ENCODE assay signal across 1 cellular context in genomic region chr1:200483491-200484143, GRCh38.
A peak's percentile ranks its signal among the peaks of the same experiment; 100 is the strongest.
TF ChIP-seq lines count a peak whose summit lies in the region.

No MANE protein-coding gene starts in this region.

TF ChIP-seq in HepG2, 621 proteins besides CTCF, POLR2A, EP300 and RAD21 (continued from another document):
- TF ChIP-seq, protein P1, sequence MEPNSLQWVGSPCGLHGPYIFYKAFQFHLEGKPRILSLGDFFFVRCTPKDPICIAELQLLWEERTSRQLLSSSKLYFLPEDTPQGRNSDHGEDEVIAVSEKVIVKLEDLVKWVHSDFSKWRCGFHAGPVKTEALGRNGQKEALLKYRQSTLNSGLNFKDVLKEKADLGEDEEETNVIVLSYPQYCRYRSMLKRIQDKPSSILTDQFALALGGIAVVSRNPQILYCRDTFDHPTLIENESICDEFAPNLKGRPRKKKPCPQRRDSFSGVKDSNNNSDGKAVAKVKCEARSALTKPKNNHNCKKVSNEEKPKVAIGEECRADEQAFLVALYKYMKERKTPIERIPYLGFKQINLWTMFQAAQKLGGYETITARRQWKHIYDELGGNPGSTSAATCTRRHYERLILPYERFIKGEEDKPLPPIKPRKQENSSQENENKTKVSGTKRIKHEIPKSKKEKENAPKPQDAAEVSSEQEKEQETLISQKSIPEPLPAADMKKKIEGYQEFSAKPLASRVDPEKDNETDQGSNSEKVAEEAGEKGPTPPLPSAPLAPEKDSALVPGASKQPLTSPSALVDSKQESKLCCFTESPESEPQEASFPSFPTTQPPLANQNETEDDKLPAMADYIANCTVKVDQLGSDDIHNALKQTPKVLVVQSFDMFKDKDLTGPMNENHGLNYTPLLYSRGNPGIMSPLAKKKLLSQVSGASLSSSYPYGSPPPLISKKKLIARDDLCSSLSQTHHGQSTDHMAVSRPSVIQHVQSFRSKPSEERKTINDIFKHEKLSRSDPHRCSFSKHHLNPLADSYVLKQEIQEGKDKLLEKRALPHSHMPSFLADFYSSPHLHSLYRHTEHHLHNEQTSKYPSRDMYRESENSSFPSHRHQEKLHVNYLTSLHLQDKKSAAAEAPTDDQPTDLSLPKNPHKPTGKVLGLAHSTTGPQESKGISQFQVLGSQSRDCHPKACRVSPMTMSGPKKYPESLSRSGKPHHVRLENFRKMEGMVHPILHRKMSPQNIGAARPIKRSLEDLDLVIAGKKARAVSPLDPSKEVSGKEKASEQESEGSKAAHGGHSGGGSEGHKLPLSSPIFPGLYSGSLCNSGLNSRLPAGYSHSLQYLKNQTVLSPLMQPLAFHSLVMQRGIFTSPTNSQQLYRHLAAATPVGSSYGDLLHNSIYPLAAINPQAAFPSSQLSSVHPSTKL (CRISPR knock-in tag; IDR thresholded peaks at IDR 0.05) = 0 out of 2 replicates have a peak, but pooled peaks have one; percentile 18
- TF ChIP-seq CBX2 (IDR thresholded peaks at IDR 0.05; ENCODE audit: low read depth, low read length) = no peak
- no peak for TF ChIP-seq CBX2 (CRISPR knock-in tag; IDR thresholded peaks at IDR 0.05; ENCODE audit: low read depth)
- TF ChIP-seq HOXA5 (CRISPR knock-in tag; IDR thresholded peaks at IDR 0.05) = no peak
- TF ChIP-seq NPAS2 (CRISPR knock-in tag; IDR thresholded peaks at IDR 0.05; ENCODE audit: borderline replicate concordance) = no peak
- TF ChIP-seq ZNF788 (CRISPR knock-in tag; IDR thresholded peaks at IDR 0.05; ENCODE audit: borderline replicate concordance) = no peak
- TF ChIP-seq AHDC1 (CRISPR knock-in tag; IDR thresholded peaks at IDR 0.05; ENCODE audit: borderline replicate concordance) = no peak
- no peak for TF ChIP-seq ZNF589 (CRISPR knock-in tag; conservative IDR thresholded peaks at IDR 0.05)
- TF ChIP-seq ZNF468 (CRISPR knock-in tag; IDR thresholded peaks at IDR 0.05) = no peak
- TF ChIP-seq FLYWCH1 (CRISPR knock-in tag; IDR thresholded peaks at IDR 0.05) = no peak
- TF ChIP-seq AKNA (CRISPR knock-in tag; IDR thresholded peaks at IDR 0.05; ENCODE audit: borderline replicate concordance) = no peak
- TF ChIP-seq GPN1 (CRISPR knock-in tag; IDR thresholded peaks at IDR 0.05; ENCODE audit: borderline replicate concordance) = no peak
- TF ChIP-seq NCOA1 (CRISPR knock-in tag; IDR thresholded peaks at IDR 0.05) = no peak
- no peak for TF ChIP-seq KDM3A (CRISPR knock-in tag; IDR thresholded peaks at IDR 0.05; ENCODE audit: low read depth)
- TF ChIP-seq TMF1 (CRISPR knock-in tag; IDR thresholded peaks at IDR 0.05; ENCODE audit: low read depth) = no peak
- TF ChIP-seq, protein P2, sequence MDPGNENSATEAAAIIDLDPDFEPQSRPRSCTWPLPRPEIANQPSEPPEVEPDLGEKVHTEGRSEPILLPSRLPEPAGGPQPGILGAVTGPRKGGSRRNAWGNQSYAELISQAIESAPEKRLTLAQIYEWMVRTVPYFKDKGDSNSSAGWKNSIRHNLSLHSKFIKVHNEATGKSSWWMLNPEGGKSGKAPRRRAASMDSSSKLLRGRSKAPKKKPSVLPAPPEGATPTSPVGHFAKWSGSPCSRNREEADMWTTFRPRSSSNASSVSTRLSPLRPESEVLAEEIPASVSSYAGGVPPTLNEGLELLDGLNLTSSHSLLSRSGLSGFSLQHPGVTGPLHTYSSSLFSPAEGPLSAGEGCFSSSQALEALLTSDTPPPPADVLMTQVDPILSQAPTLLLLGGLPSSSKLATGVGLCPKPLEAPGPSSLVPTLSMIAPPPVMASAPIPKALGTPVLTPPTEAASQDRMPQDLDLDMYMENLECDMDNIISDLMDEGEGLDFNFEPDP (CRISPR knock-in tag; conservative IDR thresholded peaks at IDR 0.05) = no peak
- no peak for TF ChIP-seq ZNF615 (CRISPR knock-in tag; IDR thresholded peaks at IDR 0.05; ENCODE audit: borderline replicate concordance)
- no peak for TF ChIP-seq ZNF382 (CRISPR knock-in tag; IDR thresholded peaks at IDR 0.05; ENCODE audit: borderline replicate concordance)
- TF ChIP-seq MXD4 (CRISPR knock-in tag; IDR thresholded peaks at IDR 0.05) = no peak
- TF ChIP-seq ZNF572 (CRISPR knock-in tag; IDR thresholded peaks at IDR 0.05) = no peak
- TF ChIP-seq ARNT2 (CRISPR knock-in tag; IDR thresholded peaks at IDR 0.05; ENCODE audit: low read depth) = no peak
- TF ChIP-seq, protein P3, sequence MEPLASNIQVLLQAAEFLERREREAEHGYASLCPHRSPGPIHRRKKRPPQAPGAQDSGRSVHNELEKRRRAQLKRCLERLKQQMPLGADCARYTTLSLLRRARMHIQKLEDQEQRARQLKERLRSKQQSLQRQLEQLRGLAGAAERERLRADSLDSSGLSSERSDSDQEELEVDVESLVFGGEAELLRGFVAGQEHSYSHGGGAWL (CRISPR knock-in tag; IDR thresholded peaks at IDR 0.05) = no peak
- peak; percentile 34; the same call in 1 of the 2 replicates for TF ChIP-seq SAP130 (CRISPR knock-in tag; IDR thresholded peaks at IDR 0.05; ENCODE audit: low read depth)
- TF ChIP-seq PCBP2 (optimal IDR thresholded peaks at IDR 0.05; ENCODE audit: low read depth, low read length, poor library complexity, severe bottlenecking) = no peak
- TF ChIP-seq, protein P4, sequence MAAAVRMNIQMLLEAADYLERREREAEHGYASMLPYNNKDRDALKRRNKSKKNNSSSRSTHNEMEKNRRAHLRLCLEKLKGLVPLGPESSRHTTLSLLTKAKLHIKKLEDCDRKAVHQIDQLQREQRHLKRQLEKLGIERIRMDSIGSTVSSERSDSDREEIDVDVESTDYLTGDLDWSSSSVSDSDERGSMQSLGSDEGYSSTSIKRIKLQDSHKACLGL (CRISPR knock-in tag; IDR thresholded peaks at IDR 0.05) = no peak
- no peak for TF ChIP-seq ZNF446 (CRISPR knock-in tag; IDR thresholded peaks at IDR 0.05)
- no peak for TF ChIP-seq TOPORS (CRISPR knock-in tag; IDR thresholded peaks at IDR 0.05)
- TF ChIP-seq SSRP1 (CRISPR knock-in tag; IDR thresholded peaks at IDR 0.05) = no peak
- TF ChIP-seq, protein P5, sequence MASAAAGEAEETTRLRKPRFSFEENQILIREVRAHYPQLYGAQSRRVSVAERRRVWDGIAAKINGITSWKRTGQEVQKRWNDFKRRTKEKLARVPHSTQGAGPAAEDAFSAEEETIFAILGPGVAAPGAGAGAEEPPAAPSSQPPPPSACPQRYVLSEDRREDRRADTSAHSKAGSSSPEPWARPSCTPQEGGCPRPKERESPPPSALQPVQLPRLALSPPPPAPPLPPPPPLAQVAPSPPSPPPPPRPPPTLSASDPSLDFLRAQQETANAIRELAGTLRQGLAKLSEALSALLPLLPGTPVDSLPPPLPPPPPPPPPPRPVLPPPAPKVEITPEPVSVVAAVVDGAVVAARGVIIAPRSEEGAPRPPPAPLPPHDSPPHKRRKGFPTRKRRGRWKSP (CRISPR knock-in tag; IDR thresholded peaks at IDR 0.05) = no peak
- no peak for TF ChIP-seq GATA4 (IDR thresholded peaks at IDR 0.05; ENCODE audit: borderline replicate concordance, low read depth)
- no peak for TF ChIP-seq MTA3 (CRISPR knock-in tag; IDR thresholded peaks at IDR 0.05)
- TF ChIP-seq MEIS1 (CRISPR knock-in tag; IDR thresholded peaks at IDR 0.05; ENCODE audit: borderline replicate concordance) = no peak
- no peak for TF ChIP-seq KAT8 (CRISPR knock-in tag; IDR thresholded peaks at IDR 0.05)
